ENCODE assay signal across 19 cellular contexts in the genomic region with DNA sequence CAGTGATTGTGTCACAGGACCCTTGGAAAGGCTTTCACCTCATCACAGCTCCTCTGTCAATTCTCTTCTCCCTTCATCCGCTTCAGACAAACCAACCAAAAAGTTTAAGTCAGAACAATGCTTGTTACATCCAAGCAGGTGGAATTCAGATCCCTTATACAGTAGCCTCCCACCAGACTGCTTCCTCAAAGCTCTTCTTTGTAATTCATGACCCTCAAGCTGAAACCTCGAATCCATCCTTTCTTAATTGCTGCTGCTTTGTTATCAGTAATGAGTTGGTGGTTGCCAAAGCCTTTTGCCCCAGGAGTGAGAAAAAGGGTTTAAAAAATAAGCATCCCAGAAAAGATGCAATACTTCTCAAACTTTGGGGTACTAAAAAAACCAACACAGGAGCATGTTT. TPM values are rescaled to one million over a fixed set of nuclear protein-coding genes. Genes with fewer than 3 reads are reported as not detected.
DNase-seq lines count a peak whose midpoint lies in the region; ATAC-seq and TF ChIP-seq lines count a peak whose summit lies in the region.
"Had no signal": no experiment of that assay in that cellular context is flagged by ENCODE, and none has a peak within 500 bp of the region (broad histone marks: within the 10 kb centered on the region; RNA-seq: fewer than 3 reads in every experiment).

No MANE protein-coding gene starts in this region.

- H2BK12ac ChIP-seq in trophoblast cell (ENCODE audit: low read length), result peak overlapping the region; percentile 93

- H2AK5ac ChIP-seq in trophoblast cell (ENCODE audit: low read length), result no peak overlapping the region

- 0 out of 2 replicates have a peak overlapping the region, but pooled peaks have one; percentile 33 for H3K4me2 ChIP-seq in GM23338
- H3K4me2 ChIP-seq in trophoblast cell (ENCODE audit: low read length), result no peak overlapping the region

- H2AFZ ChIP-seq in GM23338 (no peak overlapping the region), trophoblast cell (ENCODE audit: insufficient read depth, low read length, poor library complexity) (no peak overlapping the region)

- no peaks in the 10 kb centered on the region for H3K9me3 Mint-ChIP-seq in GM23338
- H3K9me3 Mint-ChIP-seq in chondrocyte (ENCODE audit: low read depth), result no peaks in the 10 kb centered on the region
- H3K9me3 Mint-ChIP-seq: natural killer cell had no signal

- H3K4me3 ChIP-seq in GM23338 (no peak overlapping the region), RWPE2 (ENCODE audit: severe bottlenecking) (no peak overlapping the region), trophoblast cell (ENCODE audit: low read depth, low read length) (no peak overlapping the region), esophagus muscularis mucosa (no peak overlapping the region)
- H3K4me3 ChIP-seq: transverse colon had no signal

- WGBS in trophoblast cell (ENCODE audit: extremely low coverage, insufficient coverage, insufficient read length), result no CpG with 5 or more reads among the region's 2 CpGs
- WGBS in esophagus muscularis mucosa, result 87% methylated on average over 2 of the region's 2 CpGs

- no peaks in the 10 kb centered on the region for H3K9me3 ChIP-seq in RWPE2 (ENCODE audit: severe bottlenecking)
- H3K9me3 ChIP-seq in trophoblast cell (ENCODE audit: insufficient read depth, low read depth, low read length), result no peaks in the 10 kb centered on the region
- no peaks in the 10 kb centered on the region for H3K9me3 ChIP-seq in esophagus muscularis mucosa
- H3K9me3 ChIP-seq: transverse colon had no signal

- peak overlapping the region; percentile 55 for H4K91ac ChIP-seq in trophoblast cell (ENCODE audit: low read depth, low read length)

- ATAC-seq in GM23338 (peak; percentile 72), RWPE2 (ENCODE audit: low read depth) (no peak)

- no peak overlapping the region for H4K12ac ChIP-seq in trophoblast cell (ENCODE audit: low read depth, low read length)

- no peak overlapping the region for H2BK5ac ChIP-seq in trophoblast cell (ENCODE audit: low read depth, low read length, poor library complexity)

- peaks cover 12% of the 10 kb centered on the region for H3K79me1 ChIP-seq in trophoblast cell (ENCODE audit: low read length)

- H3K27me3 Mint-ChIP-seq in GM23338 (ENCODE audit: insufficient read depth, low read depth, poor library complexity) (no peaks in the 10 kb centered on the region), chondrocyte (ENCODE audit: low read depth) (no peaks in the 10 kb centered on the region)

- H3K4me1 ChIP-seq in GM23338 (ENCODE audit: insufficient read depth) (peaks cover 23% of the 10 kb centered on the region), RWPE2 (ENCODE audit: insufficient read depth, poor library complexity, severe bottlenecking) (peaks cover 30% of the 10 kb centered on the region), trophoblast cell (ENCODE audit: control insufficient read depth in 1 of 2, insufficient read depth in 2 of 2, low read length in 2 of 2) (peaks cover 8 to 12% of the 10 kb centered on the region in 2 experiments), esophagus muscularis mucosa (peaks cover 0 to 10% (median 0%) of the 10 kb centered on the region in 4 donors)
- H3K4me1 ChIP-seq: transverse colon had no signal

- H3K27me3 ChIP-seq in GM23338 (ENCODE audit: insufficient read depth), result no peaks in the 10 kb centered on the region
- H3K27me3 ChIP-seq in RWPE2 (ENCODE audit: insufficient read depth, poor library complexity, severe bottlenecking), result no peaks in the 10 kb centered on the region
- H3K27me3 ChIP-seq in trophoblast cell (ENCODE audit: insufficient read depth, low read length), result no peaks in the 10 kb centered on the region
- H3K27me3 ChIP-seq in esophagus muscularis mucosa, result no peaks in the 10 kb centered on the region

- H3K18ac ChIP-seq in trophoblast cell (ENCODE audit: low read length), result no peak overlapping the region

- H4K20me1 ChIP-seq in GM23338 (replicated peaks; ENCODE audit: insufficient read depth), result no peaks in the 10 kb centered on the region

- H3K4ac ChIP-seq in trophoblast cell (ENCODE audit: low read depth, low read length), result no peak overlapping the region

- H3K4me1 Mint-ChIP-seq in GM23338 (peaks cover 33% of the 10 kb centered on the region), chondrocyte (ENCODE audit: low read depth) (peaks cover 49% of the 10 kb centered on the region)
- H3K4me1 Mint-ChIP-seq: natural killer cell had no signal

- intact Hi-C loops in esophagus muscularis mucosa (cut with DNase I), result no loop called here

- H2BK120ac ChIP-seq in trophoblast cell (ENCODE audit: insufficient read depth, low read length, poor library complexity), result peak overlapping the region; percentile 24

- H3K36me3 ChIP-seq in GM23338 (ENCODE audit: insufficient read depth) (no peaks in the 10 kb centered on the region), RWPE2 (ENCODE audit: low read depth) (no peaks in the 10 kb centered on the region), trophoblast cell (ENCODE audit: control insufficient read depth in 1 of 2, insufficient read depth in 2 of 2, low read length in 2 of 2) (no peaks in the 10 kb centered on the region), esophagus muscularis mucosa (no peaks in the 10 kb centered on the region)
- H3K36me3 ChIP-seq: transverse colon, WERI-Rb-1 had no signal

- peaks cover 5% of the 10 kb centered on the region; the same call in 1 of the 2 replicates for H3F3A ChIP-seq in GM23338 (replicated peaks; ENCODE audit: low read depth)

- H3K36me3 Mint-ChIP-seq in GM23338 (ENCODE audit: low read depth) (no peaks in the 10 kb centered on the region), chondrocyte (ENCODE audit: low read depth) (no peaks in the 10 kb centered on the region)
- H3K36me3 Mint-ChIP-seq: natural killer cell had no signal

- H3K23ac ChIP-seq in trophoblast cell (ENCODE audit: low read length), result no peak overlapping the region

- no peak overlapping the region for H3K9ac ChIP-seq in trophoblast cell (ENCODE audit: low read length)

- H3K79me2 ChIP-seq in GM23338 (replicated peaks; ENCODE audit: insufficient read depth) (no peaks in the 10 kb centered on the region), trophoblast cell (ENCODE audit: control insufficient read depth, insufficient read depth, low read length, poor library complexity) (no peaks in the 10 kb centered on the region)

- H3K27ac Mint-ChIP-seq in GM23338, result no peak overlapping the region
- peak overlapping the region; percentile 99 for H3K27ac Mint-ChIP-seq in chondrocyte (ENCODE audit: unreplicated experiment)
- H3K27ac Mint-ChIP-seq: natural killer cell had no signal

- no peak overlapping the region for H4K8ac ChIP-seq in trophoblast cell (ENCODE audit: low read depth, low read length)

- H3K4me3 Mint-ChIP-seq in GM23338 (no peak overlapping the region), chondrocyte (ENCODE audit: unreplicated experiment) (no peak overlapping the region)
- H3K4me3 Mint-ChIP-seq: natural killer cell had no signal

- TF ChIP-seq POLR2A in esophagus muscularis mucosa (IDR thresholded peaks at IDR 0.05; ENCODE audit: low read depth), result no peak

- peak overlapping the region; percentile 58 for H3K14ac ChIP-seq in trophoblast cell (ENCODE audit: low read length)

- H3K27ac ChIP-seq in GM23338 (ENCODE audit: low read depth), result no peak overlapping the region
- H3K27ac ChIP-seq in RWPE2 (ENCODE audit: poor library complexity, severe bottlenecking), result peak overlapping the region; percentile 78
- H3K27ac ChIP-seq in trophoblast cell (ENCODE audit: low read depth, low read length), result peak overlapping the region; percentile 57
- H3K27ac ChIP-seq in esophagus muscularis mucosa (replicated peaks in 1 of 4), result peak overlapping the region in 1 of 4 donors; percentile 40
- H3K27ac ChIP-seq: transverse colon, WERI-Rb-1 had no signal

- no peaks in the 10 kb centered on the region for H3K9me2 ChIP-seq in GM23338 (ENCODE audit: insufficient read depth)

- peak; percentile 50 for DNase-seq in GM23338 (ENCODE audit: low spot score)
- DNase-seq in RWPE2 (ENCODE audit: low spot score), result no peak
- no peak for DNase-seq in chondrocyte (ENCODE audit: low spot score)
- no peak for DNase-seq in trophoblast cell
- DNase-seq in HCEC 1CT, result no peak
- DNase-seq in GOT3 (lab: John Stamatoyannopoulos, UW), result no peak
- no peak for DNase-seq in NCI-H526 (lab: John Stamatoyannopoulos, UW)
- DNase-seq in esophagus muscularis mucosa (ENCODE audit: extremely low spot score), result no peak
- DNase-seq: activated effector memory CD4-positive, alpha-beta T cell treated with Interleukin-2 at 50 U/mL for 16 hours; NCI-H1048; NCI-H2171 treated with DMSO at 0.1 percent for 48 hours; NK-92 treated with Interleukin-12 subunit alpha and Interleukin-12 subunit beta, amount 100 ng/mL, for 24 hours; retina; WERI-Rb-1 had no signal

- no peak for TF ChIP-seq EP300 in esophagus muscularis mucosa (IDR thresholded peaks at IDR 0.05)

- TF ChIP-seq CTCF in GM23338 (conservative IDR thresholded peaks at IDR 0.05; ENCODE audit: low read depth in 2 of 2) (no peak), RWPE2 (IDR thresholded peaks at IDR 0.05; ENCODE audit: poor library complexity, severe bottlenecking) (no peak), chondrocyte (IDR thresholded peaks at IDR 0.05) (no peak), esophagus muscularis mucosa (IDR thresholded peaks at IDR 0.05) (no peak)

TF ChIP-seq in GM23338, 12 proteins besides CTCF, POLR2A, EP300 and RAD21 (continues in another document):
- TF ChIP-seq JUNB (IDR thresholded peaks at IDR 0.05; ENCODE audit: unreplicated experiment), result no peak

RNA-seq across cellular contexts. Expression of gene BEST3, which starts 9.5 kb away (rescaled TPM):
- not detected in 2 replicates for total RNA-seq in GM23338 (2014; rRNA removed; shearing (Covaris generic))
- not detected in 2 replicates for polyA plus RNA-seq in GM23338 (2016; fragmentation: Nextera tagmentation; extraction: Ambion mirVana)
- total RNA-seq in chondrocyte (0.15 to 0.20 TPM in 2 of 3 replicates, not detected in the other), esophagus muscularis mucosa (under 1 TPM in 1 of 4 donors, not detected in 3; 0.13 TPM)
- 0.38 and 0.40 TPM in 2 replicates for polyA plus RNA-seq in trophoblast cell (2013)
- total RNA-seq: aorta, fibroblast of lung, natural killer cell, transverse colon had no signal
- polyA plus RNA-seq: aorta, fibroblast of lung, liver had no signal

RNA-seq across cellular contexts. Expression of gene RAB3IP, which starts 49.0 kb away (rescaled TPM):
- total RNA-seq in GM23338 (2014; rRNA removed; shearing (Covaris generic)), result 30.8 and 48.6 TPM in 2 replicates
- polyA plus RNA-seq in GM23338 (2016; fragmentation: Nextera tagmentation; extraction: Ambion mirVana), result 42.8 and 48.6 TPM in 2 replicates
- total RNA-seq in chondrocyte, result 13.9 to 15.6 TPM (median 13.9 TPM) in 3 replicates
- polyA plus RNA-seq in trophoblast cell (2013), result 14.5 and 14.9 TPM in 2 replicates
- total RNA-seq in esophagus muscularis mucosa, result 10 to 100 TPM in 2 of 4 donors, 1 to 10 TPM in 2; 8.2 to 18.5 (median 11.2) TPM
